In the genomic region with DNA sequence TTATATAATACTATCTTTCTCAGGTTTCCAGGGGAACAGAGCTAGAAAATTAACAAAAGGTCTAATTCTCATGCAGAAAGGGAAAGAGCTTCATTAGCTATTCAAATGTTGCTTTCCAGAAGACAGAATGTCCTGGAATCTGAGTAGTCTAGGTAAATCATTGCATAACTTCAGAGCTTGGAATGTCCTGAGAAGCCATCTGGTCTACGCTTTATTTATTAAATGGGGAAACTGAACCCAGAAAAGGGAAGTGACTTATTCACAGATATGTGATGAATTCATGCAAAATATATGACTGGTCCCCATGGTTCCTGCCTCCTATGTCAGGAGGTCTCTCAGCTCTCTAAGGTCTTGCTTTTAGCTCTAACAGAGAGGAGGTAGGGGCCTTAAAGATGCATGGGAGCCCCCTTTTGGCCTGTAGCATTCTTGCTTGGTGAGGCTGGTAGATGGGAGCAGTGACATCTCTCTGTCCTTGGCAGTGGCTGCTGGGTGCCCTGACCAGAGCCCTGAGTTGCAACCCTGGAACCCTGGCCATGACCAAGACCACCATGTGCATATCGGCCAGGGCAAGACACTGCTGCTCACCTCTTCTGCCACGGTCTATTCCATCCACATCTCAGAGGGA, we compare ENCODE assay signal across 1 cellular context.
TF ChIP-seq lines count a peak whose summit lies in the region.

No MANE protein-coding gene starts in this region.

TF ChIP-seq in A549, 52 proteins besides CTCF, POLR2A, EP300 and RAD21 (continued from another document):
- TF ChIP-seq, protein P1, sequence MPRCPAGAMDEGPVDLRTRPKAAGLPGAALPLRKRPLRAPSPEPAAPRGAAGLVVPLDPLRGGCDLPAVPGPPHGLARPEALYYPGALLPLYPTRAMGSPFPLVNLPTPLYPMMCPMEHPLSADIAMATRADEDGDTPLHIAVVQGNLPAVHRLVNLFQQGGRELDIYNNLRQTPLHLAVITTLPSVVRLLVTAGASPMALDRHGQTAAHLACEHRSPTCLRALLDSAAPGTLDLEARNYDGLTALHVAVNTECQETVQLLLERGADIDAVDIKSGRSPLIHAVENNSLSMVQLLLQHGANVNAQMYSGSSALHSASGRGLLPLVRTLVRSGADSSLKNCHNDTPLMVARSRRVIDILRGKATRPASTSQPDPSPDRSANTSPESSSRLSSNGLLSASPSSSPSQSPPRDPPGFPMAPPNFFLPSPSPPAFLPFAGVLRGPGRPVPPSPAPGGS (IDR thresholded peaks at IDR 0.05) = no peak
- TF ChIP-seq RFX5 (IDR thresholded peaks at IDR 0.05) (no peak), HDAC2 (IDR thresholded peaks at IDR 0.05) (no peak), RNF2 (IDR thresholded peaks at IDR 0.05; ENCODE audit: borderline replicate concordance, low read depth) (no peak), JUN (IDR thresholded peaks at IDR 0.05) (no peak), HOXB5 (CRISPR knock-in tag; IDR thresholded peaks at IDR 0.05) (no peak), ZC3H11A (IDR thresholded peaks at IDR 0.05) (no peak), CEBPB (IDR thresholded peaks at IDR 0.05) (no peak), EHMT2 (IDR thresholded peaks at IDR 0.05; ENCODE audit: low read depth) (no peak)
- TF ChIP-seq, protein P2, sequence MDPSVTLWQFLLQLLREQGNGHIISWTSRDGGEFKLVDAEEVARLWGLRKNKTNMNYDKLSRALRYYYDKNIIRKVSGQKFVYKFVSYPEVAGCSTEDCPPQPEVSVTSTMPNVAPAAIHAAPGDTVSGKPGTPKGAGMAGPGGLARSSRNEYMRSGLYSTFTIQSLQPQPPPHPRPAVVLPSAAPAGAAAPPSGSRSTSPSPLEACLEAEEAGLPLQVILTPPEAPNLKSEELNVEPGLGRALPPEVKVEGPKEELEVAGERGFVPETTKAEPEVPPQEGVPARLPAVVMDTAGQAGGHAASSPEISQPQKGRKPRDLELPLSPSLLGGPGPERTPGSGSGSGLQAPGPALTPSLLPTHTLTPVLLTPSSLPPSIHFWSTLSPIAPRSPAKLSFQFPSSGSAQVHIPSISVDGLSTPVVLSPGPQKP (IDR thresholded peaks at IDR 0.05; ENCODE audit: low read depth, low read length) = no peak
TF ChIP-seq in A549: peak in this region for 0.
